34 cellular contexts compared by ENCODE assay signal in genomic region chr5:77963795-77964194, GRCh38.
"Had no signal": no experiment of that assay in that cellular context is flagged by ENCODE, and none has a peak within 500 bp of the region (broad histone marks: within the 10 kb centered on the region; RNA-seq: fewer than 3 reads in every experiment).

No MANE protein-coding gene starts in this region.

- DNase-seq: activated effector memory CD4-positive, alpha-beta T cell treated with anti-CD3 and anti-CD28 coated beads, Interleukin-2, amount 50 U/mL, for 16 hours; activated effector memory CD4-positive, alpha-beta T cell treated with Interleukin-2 at 50 U/mL for 16 hours; activated gamma-delta T cell; activated gamma-delta T cell treated with Interleukin-2 at 50 U/mL for 16 hours; activated naive CD4-positive, alpha-beta T cell; activated naive CD4-positive, alpha-beta T cell treated with anti-CD3 and anti-CD28 coated beads for 36 hours; activated naive CD4-positive, alpha-beta T cell treated with anti-CD3 and anti-CD28 coated beads, Interleukin-2, amount 10 ng/mL, durations not matched to agents 7 days and 5 days; activated naive CD4-positive, alpha-beta T cell treated with anti-CD3 and anti-CD28 coated beads, Interleukin-2, amount 50 U/mL, for 16 hours; activated naive CD4-positive, alpha-beta T cell treated with Interleukin-2 at 50 U/mL for 16 hours; activated naive CD8-positive, alpha-beta T cell treated with anti-CD3 and anti-CD28 coated beads for 36 hours; activated naive CD8-positive, alpha-beta T cell treated with anti-CD3 and anti-CD28 coated beads, Interleukin-2, amount 10 ng/mL, durations not matched to agents 7 days and 5 days; activated naive CD8-positive, alpha-beta T cell treated with anti-CD3 and anti-CD28 coated beads, Interleukin-2, amount 50 U/mL, for 24 hours; activated T-cell treated with anti-CD3 and anti-CD28 coated beads, Interleukin-2, amount 50 U/mL, for 1 hour; activated T-cell treated with anti-CD3 and anti-CD28 coated beads, Interleukin-2, amount 50 U/mL, for 24 hours; activated T-cell treated with anti-CD3 and anti-CD28 coated beads, Interleukin-2, amount 50 U/mL, for 4 hours; activated T-cell treated with anti-CD3 and anti-CD28 coated beads, Interleukin-2, amount 50 U/mL, for 48 hours; activated T-cell treated with anti-CD3 and anti-CD28 coated beads, Interleukin-2, amount 50 U/mL, for 72 hours; adrenal gland; amniotic stem cell; amygdala; anterior cingulate cortex; aorta; body of pancreas; brain microvascular endothelial cell; caudate nucleus; central memory CD4-positive, alpha-beta T cell; cerebellar nuclear complex had no signal

- H3K4me1 ChIP-seq: adrenal gland, ascending aorta, body of pancreas, breast epithelium had no signal

- H3K9me3 ChIP-seq: adrenal gland, ascending aorta, body of pancreas, breast epithelium had no signal

- H3K36me3 ChIP-seq: adrenal gland, ascending aorta, brain microvascular endothelial cell, breast epithelium, cardiac muscle cell had no signal

- ATAC-seq: activated naive CD4-positive, alpha-beta T cell treated with anti-CD3 and anti-CD28 coated beads, Interleukin-2, amount 50 U/mL, for 72 hours; activated naive CD8-positive, alpha-beta T cell treated with anti-CD3 and anti-CD28 coated beads, Interleukin-2, amount 50 U/mL, for 24 hours; activated T-cell treated with anti-CD3 and anti-CD28 coated beads, Interleukin-2, amount 50 U/mL, for 4 hours; activated T-cell treated with anti-CD3 and anti-CD28 coated beads, Interleukin-2, amount 50 U/mL, for 72 hours; activated T-helper 17 cell treated with anti-CD3 and anti-CD28 coated beads, Interleukin-2, amount 50 U/mL, for 72 hours; body of pancreas had no signal

- H3K4me3 ChIP-seq: adrenal gland, ascending aorta, body of pancreas, breast epithelium, cardiac muscle cell had no signal

- H3K27ac ChIP-seq: adrenal gland, ascending aorta, body of pancreas, brain microvascular endothelial cell, breast epithelium, cardiac muscle cell had no signal

- FAIRE-seq: astrocyte, bronchial epithelial cell had no signal

- H3K27me3 ChIP-seq: ascending aorta, breast epithelium had no signal
